Comparison of ENCODE assay signal across 25 cellular contexts in genomic region chr5:116522737-116523136, GRCh38.
"Had no signal": no experiment of that assay in that cellular context is flagged by ENCODE, and none has a peak within 500 bp of the region (broad histone marks: within the 10 kb centered on the region; RNA-seq: fewer than 3 reads in every experiment).

No MANE protein-coding gene starts in this region.

- H3K9me3 Mint-ChIP-seq: T-helper 2 cell treated with Interferon-gamma antibody and Interleukin-4, amounts not matched to agents 5 μg/mL and 100 μg/mL, for 36 hours had no signal

- H3K27me3 Mint-ChIP-seq: activated naive CD8-positive, alpha-beta T cell; naive B cell had no signal

- DNase-seq: activated CD4-positive, alpha-beta T cell treated with anti-CD3 and anti-CD28 coated beads for 4 hours; activated CD4-positive, alpha-beta T cell treated with anti-CD3 and anti-CD28 coated beads, Interleukin-2, amount 50 U/mL, for 4 hours; activated CD8-positive, alpha-beta memory T cell treated with anti-CD3 and anti-CD28 coated beads for 24 hours; activated effector memory CD4-positive, alpha-beta T cell treated with Interleukin-2 at 50 U/mL for 16 hours; activated naive CD4-positive, alpha-beta T cell treated with Interleukin-2 at 50 U/mL for 16 hours; anterior cingulate cortex; cerebellar nuclear complex; colonic mucosa; effector CD8-positive, alpha-beta T cell; islet precursor cell; left cardiac atrium; left ventricle myocardium superior; naive B cell; nucleus accumbens; pancreas; psoas muscle; sigmoid colon; stimulated activated CD4-positive, alpha-beta T cell treated with anti-CD3 and anti-CD28 coated beads, Interleukin-1b, Interleukin-23, amount 100 ng/mL, for 48 hours; stimulated activated CD4-positive, alpha-beta T cell treated with anti-CD3 and anti-CD28 coated beads, Interleukin-4, amount 100 ng/mL, for 4 hours; stimulated activated CD8-positive, alpha-beta memory T cell treated with anti-CD3 and anti-CD28 coated beads, Interleukin-4, amount 100 ng/mL, for 48 hours; stimulated activated naive CD4-positive, alpha-beta T cell; transverse colon had no signal

- ATAC-seq: left cardiac atrium, left ventricle myocardium superior, pancreas, psoas muscle had no signal

- H3K27ac Mint-ChIP-seq: activated naive CD8-positive, alpha-beta T cell; naive B cell; T-helper 2 cell treated with Interferon-gamma antibody and Interleukin-4, amounts not matched to agents 5 μg/mL and 100 μg/mL, for 36 hours had no signal

- H3K4me1 Mint-ChIP-seq: naive B cell had no signal

- H3K36me3 Mint-ChIP-seq: naive B cell had no signal

- H3K4me3 Mint-ChIP-seq: activated naive CD8-positive, alpha-beta T cell; naive B cell; neural crest cell; T-helper 2 cell treated with Interferon-gamma antibody and Interleukin-4, amounts not matched to agents 5 μg/mL and 100 μg/mL, for 36 hours had no signal
